In the genomic region with DNA sequence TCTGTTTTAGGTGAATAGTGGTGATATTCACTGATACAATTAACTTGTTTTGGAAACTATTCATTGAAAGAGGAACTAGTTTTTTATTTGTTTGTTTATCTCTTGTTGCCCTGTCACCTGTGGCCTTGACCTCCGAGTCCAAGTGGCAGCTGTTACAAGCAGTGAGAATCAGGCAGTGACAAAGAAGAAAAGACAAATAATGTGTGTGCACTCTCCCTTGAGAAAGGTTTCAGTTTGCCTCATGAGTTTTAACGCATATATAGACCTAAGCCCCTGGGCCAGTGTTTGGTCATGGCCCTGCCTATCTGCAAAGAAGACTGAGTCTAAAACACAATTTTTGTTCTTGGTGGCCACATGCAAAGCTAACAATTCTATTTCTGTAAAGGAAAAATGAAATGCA, we compare ENCODE assay signal across 10 cellular contexts. TPM values are rescaled to one million over a fixed set of nuclear protein-coding genes. Genes with fewer than 3 reads are reported as not detected.
DNase-seq lines count a peak whose midpoint lies in the region; ATAC-seq and TF ChIP-seq lines count a peak whose summit lies in the region.
"Had no signal": no experiment of that assay in that cellular context is flagged by ENCODE, and none has a peak within 500 bp of the region (broad histone marks: within the 10 kb centered on the region; RNA-seq: fewer than 3 reads in every experiment).

No MANE protein-coding gene starts in this region.

- DNase-seq in stimulated activated naive B cell treated with anti-CD40 and anti-IgM and Interleukin-4, amounts not matched to agents 10 μg/mL and 1 μg/mL and 100 μg/mL, for 72 hours, result no peak
- DNase-seq in NCI-H1694 treated with DMSO at 0.1 percent for 48 hours (lab: John Stamatoyannopoulos, UW) (no peak), NCI-H2227 (lab: John Stamatoyannopoulos, UW; ENCODE audit: unreplicated experiment) (no peak), glutamatergic neuron (no peak)
- DNase-seq: activated CD8-positive, alpha-beta memory T cell treated with anti-CD3 and anti-CD28 coated beads, Interleukin-2, amount 50 U/mL, for 4 hours; H7; T-helper 1 cell had no signal

- ATAC-seq in GM19025 (IDR thresholded peaks at IDR 0.05; ENCODE audit: low read depth, unreplicated experiment) (peak; percentile 98), GM21737 (IDR thresholded peaks at IDR 0.05; ENCODE audit: unreplicated experiment) (peak; percentile 99), HG03175 (IDR thresholded peaks at IDR 0.05; ENCODE audit: unreplicated experiment) (peak; percentile 99)
- ATAC-seq in stimulated activated naive B cell treated with anti-CD40 and anti-IgM and Interleukin-4, amounts not matched to agents 10 μg/mL and 1 μg/mL and 100 μg/mL, for 72 hours (replicated peaks), result peak; percentile 78 to 95

- no peaks in the 10 kb centered on the region for H3K27me3 Mint-ChIP-seq in stimulated activated naive B cell treated with anti-CD40 and anti-IgM and Interleukin-4, amounts not matched to agents 10 μg/mL and 1 μg/mL and 100 μg/mL, for 72 hours
- H3K27me3 Mint-ChIP-seq in glutamatergic neuron (ENCODE audit: unreplicated experiment), result peaks cover 2% of the 10 kb centered on the region

- H3K4me1 Mint-ChIP-seq in stimulated activated naive B cell treated with anti-CD40 and anti-IgM and Interleukin-4, amounts not matched to agents 10 μg/mL and 1 μg/mL and 100 μg/mL, for 72 hours, result peaks cover 24 to 38% of the 10 kb centered on the region in 2 donors
- H3K4me1 Mint-ChIP-seq in glutamatergic neuron (ENCODE audit: low read depth, unreplicated experiment), result no peaks in the 10 kb centered on the region

- no peak for TF ChIP-seq CTCF in glutamatergic neuron (IDR thresholded peaks at IDR 0.05; ENCODE audit: partially characterized antibody, unreplicated experiment)

- no peaks in the 10 kb centered on the region for H3K9me3 Mint-ChIP-seq in stimulated activated naive B cell treated with anti-CD40 and anti-IgM and Interleukin-4, amounts not matched to agents 10 μg/mL and 1 μg/mL and 100 μg/mL, for 72 hours
- no peaks in the 10 kb centered on the region for H3K9me3 Mint-ChIP-seq in glutamatergic neuron (ENCODE audit: unreplicated experiment)

- peak overlapping the region; percentile 11 for H3K27ac Mint-ChIP-seq in stimulated activated naive B cell treated with anti-CD40 and anti-IgM and Interleukin-4, amounts not matched to agents 10 μg/mL and 1 μg/mL and 100 μg/mL, for 72 hours
- H3K27ac Mint-ChIP-seq in glutamatergic neuron (ENCODE audit: unreplicated experiment), result no peak overlapping the region

- peaks cover 27 to 59% of the 10 kb centered on the region in 2 donors for H3K36me3 Mint-ChIP-seq in stimulated activated naive B cell treated with anti-CD40 and anti-IgM and Interleukin-4, amounts not matched to agents 10 μg/mL and 1 μg/mL and 100 μg/mL, for 72 hours
- no peaks in the 10 kb centered on the region for H3K36me3 Mint-ChIP-seq in glutamatergic neuron (ENCODE audit: unreplicated experiment)

- H3K4me3 Mint-ChIP-seq in stimulated activated naive B cell treated with anti-CD40 and anti-IgM and Interleukin-4, amounts not matched to agents 10 μg/mL and 1 μg/mL and 100 μg/mL, for 72 hours, result no peak overlapping the region
- H3K4me3 Mint-ChIP-seq in glutamatergic neuron (ENCODE audit: unreplicated experiment), result no peak overlapping the region

RNA-seq across cellular contexts. Expression of a gene that starts 15.3 kb away (rescaled TPM):
- not detected for total RNA-seq in glutamatergic neuron (ENCODE audit: unreplicated experiment)
